Comparison of ENCODE assay signal across 10 cellular contexts in the genomic region with DNA sequence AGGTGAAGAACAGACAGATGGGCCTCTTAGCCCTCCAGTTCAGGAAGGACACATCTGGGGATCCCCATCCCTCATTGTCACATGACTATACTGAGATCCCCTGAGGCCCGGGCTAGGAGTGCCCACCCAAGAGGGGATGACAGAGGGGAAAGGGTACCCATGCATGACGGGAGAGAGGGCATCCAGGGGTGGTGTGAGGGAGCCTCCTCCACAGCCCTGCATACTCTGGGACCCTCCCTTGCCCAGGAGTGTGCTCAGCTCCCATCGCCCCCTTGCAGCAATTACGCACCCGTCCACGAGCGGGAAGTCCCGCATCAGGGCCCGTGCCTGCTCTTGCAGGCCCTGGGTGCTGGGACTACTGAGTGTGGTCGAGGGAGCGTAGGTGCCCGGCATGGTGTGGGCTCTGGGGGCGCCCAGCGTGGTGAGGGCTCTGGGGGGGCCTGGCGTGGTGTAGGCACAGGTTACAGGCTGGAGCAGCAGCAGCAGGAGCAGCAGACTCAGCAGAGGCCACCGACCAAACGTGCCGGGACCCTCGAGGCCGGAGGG. TPM values are rescaled to one million over a fixed set of nuclear protein-coding genes. Genes with fewer than 3 reads are reported as not detected.
DNase-seq lines count a peak whose midpoint lies in the region; FAIRE-seq and TF ChIP-seq lines count a peak whose summit lies in the region.
"Had no signal": no experiment of that assay in that cellular context is flagged by ENCODE, and none has a peak within 500 bp of the region (broad histone marks: within the 10 kb centered on the region; RNA-seq: fewer than 3 reads in every experiment).

No MANE protein-coding gene starts in this region.

- H3K36me3 Mint-ChIP-seq in activated CD4-positive, alpha-beta memory T cell treated with anti-CD3 and anti-CD28 coated beads for 36 hours = no peaks in the 10 kb centered on the region
- peaks cover 3% of the 10 kb centered on the region for H3K36me3 Mint-ChIP-seq in activated CD4-positive, alpha-beta memory T cell treated with anti-CD3 and anti-CD28 coated beads, Interleukin-2, amount 10 ng/mL, durations not matched to agents 7 days and 5 days (ENCODE audit: low read depth)

- DNase-seq in activated CD4-positive, alpha-beta memory T cell treated with anti-CD3 and anti-CD28 coated beads for 36 hours = no peak
- no peak for DNase-seq in activated CD4-positive, alpha-beta memory T cell treated with anti-CD3 and anti-CD28 coated beads, Interleukin-2, amount 10 ng/mL, durations not matched to agents 7 days and 5 days
- no peak for DNase-seq in SK-N-SH
- no peak for DNase-seq in small intestine
- DNase-seq in GM19238 (ENCODE audit: insufficient read length, low spot score) = no peak
- DNase-seq in SIG-M5 treated with dmso at 0.1 percent for 504 hours (lab: John Stamatoyannopoulos, UW; ENCODE audit: unreplicated experiment) = no peak

- intact Hi-C loops in activated CD4-positive, alpha-beta memory T cell treated with anti-CD3 and anti-CD28 coated beads for 36 hours (cut with micrococcal nuclease) = loop anchor here (1.0 to 2.0 kb wide), 4 partner anchors 30 to 237 kb away; a partner anchor contains a TSS

- no peaks in the 10 kb centered on the region for H4K20me1 ChIP-seq in SK-N-SH (ENCODE audit: insufficient read depth)

- CTCF ChIA-PET in activated CD4-positive, alpha-beta memory T cell treated with anti-CD3 and anti-CD28 coated beads for 36 hours (lab: Charles Lee) = interaction anchor here (1.2 to 2.0 kb wide), 2 partner anchors 30 to 48 kb away, joined by 6 to 9 read pairs; a partner anchor contains a TSS
- CTCF ChIA-PET in activated CD4-positive, alpha-beta memory T cell treated with anti-CD3 and anti-CD28 coated beads, Interleukin-2, amount 10 ng/mL, durations not matched to agents 7 days and 5 days (lab: Charles Lee) = interaction anchor here (1.3 to 4.7 kb wide), 3 partner anchors 10 to 77 kb away, joined by 3 to 36 read pairs (median 5); no protein-coding TSS in a partner anchor
- CTCF ChIA-PET in SK-N-SH (lab: Yijun Ruan, JAX) = interaction anchor here (1.0 to 3.9 kb wide), 7 partner anchors 12 to 236 kb away, joined by 3 to 25 read pairs (median 4); no protein-coding TSS in a partner anchor

- H3K4me3 ChIP-seq in SK-N-SH (ENCODE audit: low read depth in 2 of 2, low read length in 1 of 2) = peak overlapping the region in 1 of 2 experiments; percentile 56; a peak in 2 of 4 replicates
- H3K4me3 ChIP-seq in iPS-15b (ENCODE audit: low read depth, low read length) = peak overlapping the region; percentile 8
- peak overlapping the region in 3 of 5 donors; percentile 59 to 72 (median 63) for H3K4me3 ChIP-seq in subcutaneous abdominal adipose tissue (ENCODE audit: low read depth in 1 of 5, low read length in 5 of 5)
- H3K4me3 ChIP-seq in small intestine (ENCODE audit: low read depth in 1 of 2, low read length in 2 of 2) = no peak overlapping the region
- H3K4me3 ChIP-seq: SK-N-MC had no signal

- H3K9ac ChIP-seq in SK-N-SH = no peak overlapping the region
- no peak overlapping the region for H3K9ac ChIP-seq in iPS-15b (ENCODE audit: low read depth, low read length)
- no peak overlapping the region for H3K9ac ChIP-seq in subcutaneous abdominal adipose tissue (ENCODE audit: low read length in 5 of 5)

- no peak for TF ChIP-seq EP300 in SK-N-SH (IDR thresholded peaks at IDR 0.05; ENCODE audit: borderline replicate concordance in 1 of 2, low read depth in 1 of 2, low read length in 1 of 2)

- H3K36me3 ChIP-seq in SK-N-SH (replicated peaks in 1 of 2; ENCODE audit: control insufficient read depth in 1 of 2, insufficient read depth in 2 of 2, low read length in 1 of 2) (no peaks in the 10 kb centered on the region), iPS-15b (ENCODE audit: control insufficient read depth, insufficient read depth, low read length) (no peaks in the 10 kb centered on the region), subcutaneous abdominal adipose tissue (ENCODE audit: control insufficient read depth in 5 of 5, insufficient read depth in 5 of 5, low read length in 5 of 5) (peaks cover 0 to 6% (median 0%) of the 10 kb centered on the region in 5 donors), small intestine (ENCODE audit: control insufficient read depth in 2 of 2, insufficient read depth in 2 of 2, low read length in 2 of 2) (no peaks in the 10 kb centered on the region)
- H3K36me3 ChIP-seq: adrenal gland had no signal

- TF ChIP-seq RAD21 in SK-N-SH (IDR thresholded peaks at IDR 0.05; ENCODE audit: low read length) = no peak

- H3K27me3 ChIP-seq in SK-N-SH (ENCODE audit: insufficient read depth) (no peaks in the 10 kb centered on the region), iPS-15b (ENCODE audit: control insufficient read depth, insufficient read depth, low read length) (peaks cover 11% of the 10 kb centered on the region), subcutaneous abdominal adipose tissue (ENCODE audit: control insufficient read depth in 5 of 5, insufficient read depth in 4 of 5, low read length in 5 of 5) (no peaks in the 10 kb centered on the region), small intestine (ENCODE audit: control insufficient read depth in 2 of 2, insufficient read depth in 2 of 2, low read length in 2 of 2) (no peaks in the 10 kb centered on the region)
- H3K27me3 ChIP-seq: adrenal gland had no signal

- no peaks in the 10 kb centered on the region for H3K79me2 ChIP-seq in SK-N-SH (ENCODE audit: insufficient read depth)

- H3K4me1 ChIP-seq in SK-N-SH (ENCODE audit: control insufficient read depth in 1 of 2, insufficient read depth in 2 of 2, low read depth in 1 of 2, low read length in 1 of 2) = peaks cover 0 to 7% of the 10 kb centered on the region in 2 experiments; a peak in 1 of 4 replicates
- H3K4me1 ChIP-seq in iPS-15b (ENCODE audit: control insufficient read depth, insufficient read depth, low read length) = no peaks in the 10 kb centered on the region
- H3K4me1 ChIP-seq in subcutaneous abdominal adipose tissue (ENCODE audit: control insufficient read depth in 5 of 5, insufficient read depth in 5 of 5, low read length in 5 of 5) = peaks cover 2 to 15% (median 14%) of the 10 kb centered on the region in 5 donors
- peaks cover 2 to 4% of the 10 kb centered on the region in 2 donors for H3K4me1 ChIP-seq in small intestine (ENCODE audit: control insufficient read depth in 2 of 2, insufficient read depth in 1 of 2, low read depth in 1 of 2, low read length in 1 of 2)

- H3K27ac ChIP-seq in SK-N-SH (ENCODE audit: low read depth in 2 of 2, low read length in 1 of 2) (no peak overlapping the region), subcutaneous abdominal adipose tissue (ENCODE audit: low read depth, low read length) (no peak overlapping the region), small intestine (ENCODE audit: low read depth in 1 of 2, low read length in 1 of 2) (no peak overlapping the region)
- H3K27ac ChIP-seq: SK-N-MC had no signal

- WGBS in SK-N-SH (ENCODE audit: low lambda C conversion rate) = 69% methylated on average over 15 of the region's 20 CpGs
- 67 to 71% (median 70%) methylated on average over 20 of the region's 20 CpGs for WGBS in small intestine, 3 donors

- no peak overlapping the region for H3K4me3 Mint-ChIP-seq in activated CD4-positive, alpha-beta memory T cell treated with anti-CD3 and anti-CD28 coated beads for 36 hours
- no peak overlapping the region for H3K4me3 Mint-ChIP-seq in activated CD4-positive, alpha-beta memory T cell treated with anti-CD3 and anti-CD28 coated beads, Interleukin-2, amount 10 ng/mL, durations not matched to agents 7 days and 5 days

- H2AFZ ChIP-seq in SK-N-SH (ENCODE audit: low read depth) = no peak overlapping the region

- POLR2A ChIA-PET in activated CD4-positive, alpha-beta memory T cell treated with anti-CD3 and anti-CD28 coated beads for 36 hours (lab: Charles Lee) = no interaction called here
- POLR2A ChIA-PET in activated CD4-positive, alpha-beta memory T cell treated with anti-CD3 and anti-CD28 coated beads, Interleukin-2, amount 10 ng/mL, durations not matched to agents 7 days and 5 days (lab: Charles Lee) = interaction anchor here (1.2 to 1.4 kb wide), 2 partner anchors 10 to 12 kb away, joined by 4 to 5 read pairs; no protein-coding TSS in a partner anchor
- POLR2A ChIA-PET in SK-N-SH (lab: Yijun Ruan, JAX) = no interaction called here

- no peaks in the 10 kb centered on the region for H3K27me3 Mint-ChIP-seq in activated CD4-positive, alpha-beta memory T cell treated with anti-CD3 and anti-CD28 coated beads for 36 hours
- no peaks in the 10 kb centered on the region for H3K27me3 Mint-ChIP-seq in activated CD4-positive, alpha-beta memory T cell treated with anti-CD3 and anti-CD28 coated beads, Interleukin-2, amount 10 ng/mL, durations not matched to agents 7 days and 5 days

- no peaks in the 10 kb centered on the region for H3K9me2 ChIP-seq in SK-N-SH

- H3K9me3 ChIP-seq in SK-N-SH (no peaks in the 10 kb centered on the region), iPS-15b (ENCODE audit: control insufficient read depth, insufficient read depth, low read length) (no peaks in the 10 kb centered on the region), subcutaneous abdominal adipose tissue (ENCODE audit: control insufficient read depth in 5 of 5, low read length in 5 of 5) (no peaks in the 10 kb centered on the region), small intestine (ENCODE audit: control insufficient read depth, low read depth) (no peaks in the 10 kb centered on the region)
- H3K9me3 ChIP-seq: adrenal gland had no signal

- no peak for TF ChIP-seq CTCF in SK-N-SH (IDR thresholded peaks at IDR 0.05)

- peak overlapping the region; percentile 66; the same call in 1 of the 2 replicates for H3K4me2 ChIP-seq in SK-N-SH

- peaks cover 35% of the 10 kb centered on the region for H3K4me1 Mint-ChIP-seq in activated CD4-positive, alpha-beta memory T cell treated with anti-CD3 and anti-CD28 coated beads for 36 hours (ENCODE audit: low read depth)
- peaks cover 44% of the 10 kb centered on the region for H3K4me1 Mint-ChIP-seq in activated CD4-positive, alpha-beta memory T cell treated with anti-CD3 and anti-CD28 coated beads, Interleukin-2, amount 10 ng/mL, durations not matched to agents 7 days and 5 days

- H3K9me3 Mint-ChIP-seq in activated CD4-positive, alpha-beta memory T cell treated with anti-CD3 and anti-CD28 coated beads for 36 hours = no peaks in the 10 kb centered on the region
- H3K9me3 Mint-ChIP-seq in activated CD4-positive, alpha-beta memory T cell treated with anti-CD3 and anti-CD28 coated beads, Interleukin-2, amount 10 ng/mL, durations not matched to agents 7 days and 5 days = peaks cover 3% of the 10 kb centered on the region

- FAIRE-seq in small intestine (lab: Jason Lieb, UNC) = no peak

- H3K27ac Mint-ChIP-seq in activated CD4-positive, alpha-beta memory T cell treated with anti-CD3 and anti-CD28 coated beads for 36 hours = peak overlapping the region; percentile 23
- no peak overlapping the region for H3K27ac Mint-ChIP-seq in activated CD4-positive, alpha-beta memory T cell treated with anti-CD3 and anti-CD28 coated beads, Interleukin-2, amount 10 ng/mL, durations not matched to agents 7 days and 5 days

- H3F3A ChIP-seq in SK-N-SH (replicated peaks; ENCODE audit: insufficient read depth) = no peaks in the 10 kb centered on the region

RNA-seq across cellular contexts. Expression of a gene that starts 6.5 kb away (rescaled TPM):
- 1 to 10 TPM; 3.9 to 5.3 TPM for total RNA-seq in activated CD4-positive, alpha-beta memory T cell treated with anti-CD3 and anti-CD28 coated beads for 36 hours
- 10 to 100 TPM; 17.5 to 18.1 TPM for total RNA-seq in activated CD4-positive, alpha-beta memory T cell treated with anti-CD3 and anti-CD28 coated beads, Interleukin-2, amount 10 ng/mL, durations not matched to agents 7 days and 5 days
- polyA plus RNA-seq in SK-N-SH (2012; rRNA removed) = not detected in 2 replicates
- polyA plus RNA-seq in SK-N-SH (2012; cell fraction: cytosol; rRNA removed) = not detected in 2 replicates
- not detected in 2 replicates for polyA plus RNA-seq in SK-N-SH (2012; cell fraction: nucleus; rRNA removed)
- polyA plus RNA-seq in small intestine = 1 to 10 TPM in 2 of 3 donors, not detected in 1; 3.2 to 4.1 TPM

RNA-seq across cellular contexts. Expression of a gene that starts 12.4 kb away (rescaled TPM):
- total RNA-seq in activated CD4-positive, alpha-beta memory T cell treated with anti-CD3 and anti-CD28 coated beads for 36 hours = not detected
- total RNA-seq in activated CD4-positive, alpha-beta memory T cell treated with anti-CD3 and anti-CD28 coated beads, Interleukin-2, amount 10 ng/mL, durations not matched to agents 7 days and 5 days = under 1 TPM in 1 of 2 experiments, not detected in 1; 0.20 TPM
- not detected in 2 replicates for polyA plus RNA-seq in SK-N-SH (2012; rRNA removed)
- polyA plus RNA-seq in SK-N-SH (2012; cell fraction: cytosol; rRNA removed) = not detected in 2 replicates
- polyA plus RNA-seq in SK-N-SH (2012; cell fraction: nucleus; rRNA removed) = not detected in 2 replicates
- polyA plus RNA-seq in small intestine = under 1 TPM in 2 of 3 donors, not detected in 1; 0.06 to 0.27 TPM

RNA-seq across cellular contexts. Expression of a gene that starts 23.0 kb away (rescaled TPM):
- not detected for total RNA-seq in activated CD4-positive, alpha-beta memory T cell treated with anti-CD3 and anti-CD28 coated beads for 36 hours
- total RNA-seq in activated CD4-positive, alpha-beta memory T cell treated with anti-CD3 and anti-CD28 coated beads, Interleukin-2, amount 10 ng/mL, durations not matched to agents 7 days and 5 days = not detected
- polyA plus RNA-seq in SK-N-SH (2012; rRNA removed) (not detected in 2 replicates), small intestine (not detected)
- polyA plus RNA-seq in SK-N-SH (2012; cell fraction: cytosol; rRNA removed) = not detected in 2 replicates
- not detected in 2 replicates for polyA plus RNA-seq in SK-N-SH (2012; cell fraction: nucleus; rRNA removed)
- total RNA-seq: adrenal gland had no signal
- polyA plus RNA-seq: adrenal gland had no signal

RNA-seq across cellular contexts. Expression of a gene that starts 24.3 kb away (rescaled TPM):
- 10 to 100 TPM; 27.1 to 29.9 TPM for total RNA-seq in activated CD4-positive, alpha-beta memory T cell treated with anti-CD3 and anti-CD28 coated beads for 36 hours
- 10 to 100 TPM; 37.9 to 40.0 TPM for total RNA-seq in activated CD4-positive, alpha-beta memory T cell treated with anti-CD3 and anti-CD28 coated beads, Interleukin-2, amount 10 ng/mL, durations not matched to agents 7 days and 5 days
- polyA plus RNA-seq in SK-N-SH (2012; rRNA removed) (54.3 and 75.8 TPM in 2 replicates), small intestine (10 to 100 TPM in 1 of 3 donors, 1 to 10 TPM in 2; 1.1 to 10.0 (median 4.1) TPM)
- polyA plus RNA-seq in SK-N-SH (2012; cell fraction: cytosol; rRNA removed) = 15.0 and 24.0 TPM in 2 replicates
- 234 and 253 TPM in 2 replicates for polyA plus RNA-seq in SK-N-SH (2012; cell fraction: nucleus; rRNA removed)

RNA-seq across cellular contexts. Expression of a gene that starts 30.3 kb away (rescaled TPM):
- 10 to 100 TPM; 12.8 to 14.5 TPM for total RNA-seq in activated CD4-positive, alpha-beta memory T cell treated with anti-CD3 and anti-CD28 coated beads for 36 hours
- 10 to 100 TPM; 11.6 to 12.3 TPM for total RNA-seq in activated CD4-positive, alpha-beta memory T cell treated with anti-CD3 and anti-CD28 coated beads, Interleukin-2, amount 10 ng/mL, durations not matched to agents 7 days and 5 days
- polyA plus RNA-seq in SK-N-SH (2012; rRNA removed) = 10.8 and 12.0 TPM in 2 replicates
- polyA plus RNA-seq in SK-N-SH (2012; cell fraction: cytosol; rRNA removed) = 7.0 and 10.5 TPM in 2 replicates
- polyA plus RNA-seq in SK-N-SH (2012; cell fraction: nucleus; rRNA removed) = 7.4 and 9.3 TPM in 2 replicates
- 10 to 100 TPM in 1 of 3 donors, 1 to 10 TPM in 2; 3.8 to 14.6 (median 7.6) TPM for polyA plus RNA-seq in small intestine

Comparison
In these comparisons a context has a peak if more than half of its experiments do, and no peak if none do; other contexts are left out.
1. H3K4me3 ChIP-seq: peak in iPS-15b (single experiment) and subcutaneous abdominal adipose tissue (3 of 5); none in small intestine (0 of 2).